In the genomic region with DNA sequence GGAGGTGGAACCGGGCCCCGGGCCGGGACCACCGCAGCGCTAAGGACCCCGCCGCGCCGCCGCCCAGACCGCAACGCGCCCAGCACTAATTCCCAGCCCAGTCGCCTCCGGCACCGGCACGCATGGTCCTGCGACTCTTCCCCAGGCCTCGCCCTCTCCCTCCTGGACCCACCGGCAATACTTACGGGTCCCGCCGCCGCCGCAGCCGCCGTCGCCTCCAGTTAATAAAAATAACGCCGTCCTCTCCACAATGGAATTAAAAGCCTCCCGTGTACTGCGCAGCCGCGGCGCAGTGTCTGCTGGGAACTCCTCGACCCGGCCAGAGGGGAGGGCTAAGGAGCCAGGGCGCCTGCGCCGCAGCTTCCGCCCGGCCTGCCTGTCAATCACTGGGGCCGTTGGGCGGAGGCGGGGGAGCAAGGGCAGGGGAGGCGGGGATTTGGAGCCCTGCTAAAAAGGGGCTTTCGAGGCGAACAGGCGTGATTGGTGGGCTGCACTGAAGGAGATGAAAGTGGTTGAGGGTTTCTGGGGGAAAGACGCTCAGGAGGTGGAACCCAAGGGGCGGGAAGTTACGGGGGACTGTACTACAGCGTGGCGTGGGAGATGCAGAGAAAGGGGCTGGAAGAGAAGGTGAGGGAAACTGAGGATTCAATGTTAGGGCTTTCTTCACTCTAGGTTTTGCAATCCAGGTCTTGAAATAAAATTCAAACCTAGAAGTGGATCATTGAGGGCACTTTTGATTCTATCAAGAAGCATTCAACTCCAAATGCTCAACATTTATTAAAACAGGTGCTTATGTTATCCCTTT, we compare ENCODE assay signal across 8 cellular contexts. TPM values are rescaled to one million over a fixed set of nuclear protein-coding genes. Genes with fewer than 3 reads are reported as not detected.
DNase-seq lines count a peak whose midpoint lies in the region; ATAC-seq and TF ChIP-seq lines count a peak whose summit lies in the region.

Gene ZNF281, minus strand, starts transcription at position 276 of the 805 bp plus-strand sequence. CDS start 331 bp downstream, outside the sequence.

- H3K36me3 ChIP-seq in adipocyte (ENCODE audit: control insufficient read depth, insufficient read depth, low read length, severe bottlenecking) (peaks cover 18% of the 10 kb centered on the region), trophoblast cell (ENCODE audit: control insufficient read depth in 1 of 2, insufficient read depth in 2 of 2, low read length in 2 of 2) (peaks cover 2 to 13% of the 10 kb centered on the region in 2 experiments), tibial nerve (peaks cover 0 to 2% (median 0%) of the 10 kb centered on the region in 3 donors)

- H2BK120ac ChIP-seq in trophoblast cell (ENCODE audit: insufficient read depth, low read length, poor library complexity) = peak within 1 kb of the TSS; percentile 86

- peaks cover 8% of the 10 kb centered on the region for H3K79me1 ChIP-seq in trophoblast cell (ENCODE audit: low read length)

- POLR2A ChIA-PET in T-cell (lab: Charles Lee) = no interaction called here

- peak within 1 kb of the TSS; percentile 75 for H2AK5ac ChIP-seq in trophoblast cell (ENCODE audit: low read length)

- peaks cover 9% of the 10 kb centered on the region for H3K79me2 ChIP-seq in trophoblast cell (ENCODE audit: control insufficient read depth, insufficient read depth, low read length, poor library complexity)

- H3K4ac ChIP-seq in trophoblast cell (ENCODE audit: low read depth, low read length) = peak within 1 kb of the TSS; percentile 96

- H3K4me3 ChIP-seq in adipocyte (ENCODE audit: low read length) (peak within 1 kb of the TSS; percentile 90), trophoblast cell (ENCODE audit: low read depth, low read length) (peak within 1 kb of the TSS; percentile 99), tibial nerve (peak within 1 kb of the TSS; percentile 73 to 98 (median 82))

- WGBS in trophoblast cell (ENCODE audit: extremely low coverage, insufficient coverage, insufficient read length) = no CpG with 5 or more reads among the region's 54 CpGs
- WGBS in tibial nerve, 2 donors = 1% methylated on average over 47 to 53 of the region's 54 CpGs

- peak within 1 kb of the TSS; percentile 34 for H2BK12ac ChIP-seq in trophoblast cell (ENCODE audit: low read length)

- H3K27ac ChIP-seq in trophoblast cell (ENCODE audit: low read depth, low read length) (peak within 1 kb of the TSS; percentile 73), tibial nerve (peak within 1 kb of the TSS; percentile 53 to 89 (median 86))

- CTCF ChIA-PET in T-cell (lab: Charles Lee) = interaction anchor here in 1 of 2 donors (0.6 kb wide), 1 partner anchor 610 kb away, joined by 3 read pairs; no protein-coding TSS in a partner anchor

- intact Hi-C loops in cardiac septum (cut with DNase I) = loop anchor here (2.0 to 5.0 kb wide), 2 partner anchors 43 to 103 kb away; no protein-coding TSS in a partner anchor

- peak within 1 kb of the TSS; percentile 99 for H4K8ac ChIP-seq in trophoblast cell (ENCODE audit: low read depth, low read length)

- TF ChIP-seq EP300 in tibial nerve (IDR thresholded peaks at IDR 0.05) = peak in 1 of 2 donors; percentile 85

- peak; percentile 98 for DNase-seq in GM13977 (ENCODE audit: low spot score)
- DNase-seq in NCI-H146 (lab: John Stamatoyannopoulos, UW) = peak; percentile 96
- peak; percentile 84 to 96 (median 93) for DNase-seq in T-cell
- DNase-seq in adipocyte (ENCODE audit: low read depth) = peak; percentile 98
- DNase-seq in cardiac septum (ENCODE audit: low spot score) = peak; percentile 98
- DNase-seq in trophoblast cell = peak; percentile 95 to 96
- peak; percentile 74 to 83 for DNase-seq in tibial nerve (ENCODE audit: low spot score in 2 of 2)

- ATAC-seq in HG02870 (IDR thresholded peaks at IDR 0.05; ENCODE audit: unreplicated experiment) (peak; percentile 94), T-cell (replicated peaks in 1 of 4) (peak; percentile 95 to 97 (median 96))

- peak within 1 kb of the TSS; percentile 97 for H3K9ac ChIP-seq in adipocyte (ENCODE audit: low read length)
- H3K9ac ChIP-seq in trophoblast cell (ENCODE audit: low read length) = peak within 1 kb of the TSS; percentile 96

- H3K23ac ChIP-seq in trophoblast cell (ENCODE audit: low read length) = peak within 1 kb of the TSS; percentile 9

- no peaks in the 10 kb centered on the region for H3K27me3 Mint-ChIP-seq in T-cell

- H2BK5ac ChIP-seq in trophoblast cell (ENCODE audit: low read depth, low read length, poor library complexity) = peak within 1 kb of the TSS; percentile 76

- no peaks in the 10 kb centered on the region for H3K9me3 Mint-ChIP-seq in T-cell

- H3K4me1 ChIP-seq in adipocyte (ENCODE audit: control insufficient read depth, insufficient read depth, low read length) = peaks cover 59% of the 10 kb centered on the region
- H3K4me1 ChIP-seq in trophoblast cell (ENCODE audit: control insufficient read depth in 1 of 2, insufficient read depth in 2 of 2, low read length in 2 of 2) = peaks cover 6 to 14% of the 10 kb centered on the region in 2 experiments
- peaks cover 0 to 52% (median 25%) of the 10 kb centered on the region in 4 donors for H3K4me1 ChIP-seq in tibial nerve

- H3K27ac Mint-ChIP-seq in T-cell = peak within 1 kb of the TSS; percentile 96 to 97

- H3K9me3 ChIP-seq in adipocyte (ENCODE audit: control insufficient read depth, low read length) (no peaks in the 10 kb centered on the region), trophoblast cell (ENCODE audit: insufficient read depth, low read depth, low read length) (no peaks in the 10 kb centered on the region), tibial nerve (no peaks in the 10 kb centered on the region)

- peak within 1 kb of the TSS; percentile 88 for H4K12ac ChIP-seq in trophoblast cell (ENCODE audit: low read depth, low read length)

- in situ Hi-C loops in GM13977 (cut with MboI; ENCODE audit: low pct_unique_long_range_greater_than_20kb, low sequenced_read_pairs, unreplicated experiment) = no loop called here

- H2AFZ ChIP-seq in trophoblast cell (ENCODE audit: insufficient read depth, low read length, poor library complexity) = peak within 1 kb of the TSS; percentile 98

- peaks cover 53 to 56% (median 56%) of the 10 kb centered on the region in 3 donors for H3K4me1 Mint-ChIP-seq in T-cell

- peak within 1 kb of the TSS; percentile 95 to 99 (median 97) for H3K4me3 Mint-ChIP-seq in T-cell

- peaks cover 29% of the 10 kb centered on the region for H3K36me3 Mint-ChIP-seq in T-cell

- peak; percentile 23 to 50 for TF ChIP-seq POLR2A in tibial nerve (IDR thresholded peaks at IDR 0.05)

- TF ChIP-seq CTCF in GM13977 (IDR thresholded peaks at IDR 0.05; ENCODE audit: extremely low read depth, insufficient read depth, missing control alignments) (no peak), tibial nerve (IDR thresholded peaks at IDR 0.05) (peak in 1 of 5 experiments; percentile 25)

- H4K91ac ChIP-seq in trophoblast cell (ENCODE audit: low read depth, low read length) = peak within 1 kb of the TSS; percentile 74

- H3K27me3 ChIP-seq in adipocyte (replicated peaks; ENCODE audit: control insufficient read depth, insufficient read depth, low read length) = no peaks in the 10 kb centered on the region
- no peaks in the 10 kb centered on the region for H3K27me3 ChIP-seq in trophoblast cell (ENCODE audit: insufficient read depth, low read length)
- H3K27me3 ChIP-seq in tibial nerve = no peaks in the 10 kb centered on the region

- peak within 1 kb of the TSS; percentile 91 for H3K18ac ChIP-seq in trophoblast cell (ENCODE audit: low read length)

- H3K14ac ChIP-seq in trophoblast cell (ENCODE audit: low read length) = peak within 1 kb of the TSS; percentile 89

- peak within 1 kb of the TSS; percentile 84 for H3K4me2 ChIP-seq in trophoblast cell (ENCODE audit: low read length)

RNA-seq across cellular contexts. Expression of gene ZNF281, which starts in this region (rescaled TPM):
- total RNA-seq in T-cell (10 to 100 TPM; 19.2 to 29.9 (median 21.4) TPM), cardiac septum (8.5 TPM), tibial nerve (10 to 100 TPM in 1 of 4 donors, 1 to 10 TPM in 3; 8.0 to 12.9 (median 8.9) TPM)
- polyA plus RNA-seq in trophoblast cell (2013) = 15.2 and 15.3 TPM in 2 replicates

Comparison
In these comparisons a context has a peak if more than half of its experiments do, and no peak if none do; other contexts are left out.
1. Peak in every context shown above with its lines: DNase-seq, ATAC-seq, H3K4me3 ChIP-seq and H3K27ac ChIP-seq.